ENCODE assay signal across 20 cellular contexts in the genomic region with DNA sequence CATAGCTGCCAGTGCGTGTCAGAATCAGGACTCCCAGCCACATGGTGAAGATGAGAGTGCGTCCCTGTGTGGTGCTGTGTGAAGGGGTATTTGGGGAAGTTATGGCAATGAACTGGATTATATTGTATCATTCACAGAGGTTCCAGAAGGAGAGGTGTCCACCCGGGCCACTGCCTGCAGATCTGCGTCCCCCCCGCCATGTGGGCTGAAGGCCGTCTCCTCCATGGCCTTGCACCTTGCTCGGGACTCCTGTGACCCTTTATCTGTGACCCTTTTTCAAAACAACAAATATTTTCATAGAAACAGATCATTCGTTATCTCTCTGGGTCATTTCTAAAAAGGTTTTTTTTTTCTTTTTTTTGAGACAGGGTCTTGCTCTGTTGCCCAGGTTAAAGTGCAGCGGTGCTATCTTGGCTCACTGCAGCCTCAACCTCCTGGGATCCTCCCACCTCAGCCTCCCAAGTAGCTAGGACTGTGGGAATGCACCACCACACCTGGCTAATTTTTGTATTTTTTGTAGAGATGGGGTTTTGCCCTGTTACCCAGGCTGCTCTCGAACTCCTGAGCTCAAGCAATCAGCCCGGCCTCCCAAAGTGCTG.
"Had no signal": no experiment of that assay in that cellular context is flagged by ENCODE, and none has a peak within 500 bp of the region (broad histone marks: within the 10 kb centered on the region; RNA-seq: fewer than 3 reads in every experiment).

No MANE protein-coding gene starts in this region.

- H3K4me1 Mint-ChIP-seq: activated B cell treated with CpG ODN at 0.5 μM for 24 hours had no signal

- H3K9me3 Mint-ChIP-seq: activated B cell treated with CpG ODN at 0.5 μM for 24 hours; activated CD8-positive, alpha-beta T cell treated with anti-CD3 and anti-CD28 coated beads for 36 hours had no signal

- H3K36me3 ChIP-seq: adrenal gland, breast epithelium had no signal

- H3K27ac Mint-ChIP-seq: activated B cell treated with CpG ODN at 0.5 μM for 24 hours; activated CD8-positive, alpha-beta T cell treated with anti-CD3 and anti-CD28 coated beads for 36 hours; activated naive CD8-positive, alpha-beta T cell treated with anti-CD3 and anti-CD28 coated beads, Interleukin-2, amount 10 ng/mL, durations not matched to agents 7 days and 5 days had no signal

- H3K4me3 Mint-ChIP-seq: activated B cell treated with CpG ODN at 0.5 μM for 24 hours; activated CD8-positive, alpha-beta T cell treated with anti-CD3 and anti-CD28 coated beads for 36 hours; activated naive CD8-positive, alpha-beta T cell treated with anti-CD3 and anti-CD28 coated beads, Interleukin-2, amount 10 ng/mL, durations not matched to agents 7 days and 5 days had no signal

- H3K4me2 ChIP-seq: KMS-11 had no signal

- H3K4me3 ChIP-seq: adrenal gland, SK-N-MC had no signal

- ATAC-seq: activated CD8-positive, alpha-beta T cell treated with anti-CD3 and anti-CD28 coated beads for 36 hours; PC-3 had no signal

- H3K9me3 ChIP-seq: adrenal gland, breast epithelium had no signal

- H3K9ac ChIP-seq: KMS-11 had no signal

- H3K27ac ChIP-seq: adrenal gland, KMS-11, SK-N-MC had no signal

- DNase-seq: activated B cell treated with CpG ODN at 0.5 μM for 24 hours; activated CD4-positive, alpha-beta T cell treated with anti-CD3 and anti-CD28 coated beads, Interleukin-2, amount 50 U/mL, for 1 hour; activated CD8-positive, alpha-beta memory T cell treated with anti-CD3 and anti-CD28 coated beads, Interleukin-2, amount 50 U/mL, for 4 hours; activated CD8-positive, alpha-beta T cell treated with anti-CD3 and anti-CD28 coated beads for 36 hours; activated naive CD4-positive, alpha-beta T cell treated with anti-CD3 and anti-CD28 coated beads, Interleukin-2, amount 50 U/mL, for 16 hours; activated naive CD8-positive, alpha-beta T cell treated with anti-CD3 and anti-CD28 coated beads, Interleukin-2, amount 10 ng/mL, durations not matched to agents 7 days and 5 days; adrenal gland; anterior cingulate cortex; caudate nucleus; NCI-H1105; NCI-H1436; NCI-H1694 treated with DMSO at 0.1 percent for 48 hours; NCI-H2029 treated with DMSO at 0.1 percent for 48 hours; NCI-H510A treated with DMSO at 0.1 percent for 48 hours; NCI-H69; PC-3; SHP77 treated with DMSO at 0.1 percent for 48 hours had no signal

- H3K4me1 ChIP-seq: adrenal gland, breast epithelium had no signal

- H3K27me3 ChIP-seq: adrenal gland, breast epithelium had no signal
